10 cellular contexts compared by ENCODE assay signal in the genomic region with DNA sequence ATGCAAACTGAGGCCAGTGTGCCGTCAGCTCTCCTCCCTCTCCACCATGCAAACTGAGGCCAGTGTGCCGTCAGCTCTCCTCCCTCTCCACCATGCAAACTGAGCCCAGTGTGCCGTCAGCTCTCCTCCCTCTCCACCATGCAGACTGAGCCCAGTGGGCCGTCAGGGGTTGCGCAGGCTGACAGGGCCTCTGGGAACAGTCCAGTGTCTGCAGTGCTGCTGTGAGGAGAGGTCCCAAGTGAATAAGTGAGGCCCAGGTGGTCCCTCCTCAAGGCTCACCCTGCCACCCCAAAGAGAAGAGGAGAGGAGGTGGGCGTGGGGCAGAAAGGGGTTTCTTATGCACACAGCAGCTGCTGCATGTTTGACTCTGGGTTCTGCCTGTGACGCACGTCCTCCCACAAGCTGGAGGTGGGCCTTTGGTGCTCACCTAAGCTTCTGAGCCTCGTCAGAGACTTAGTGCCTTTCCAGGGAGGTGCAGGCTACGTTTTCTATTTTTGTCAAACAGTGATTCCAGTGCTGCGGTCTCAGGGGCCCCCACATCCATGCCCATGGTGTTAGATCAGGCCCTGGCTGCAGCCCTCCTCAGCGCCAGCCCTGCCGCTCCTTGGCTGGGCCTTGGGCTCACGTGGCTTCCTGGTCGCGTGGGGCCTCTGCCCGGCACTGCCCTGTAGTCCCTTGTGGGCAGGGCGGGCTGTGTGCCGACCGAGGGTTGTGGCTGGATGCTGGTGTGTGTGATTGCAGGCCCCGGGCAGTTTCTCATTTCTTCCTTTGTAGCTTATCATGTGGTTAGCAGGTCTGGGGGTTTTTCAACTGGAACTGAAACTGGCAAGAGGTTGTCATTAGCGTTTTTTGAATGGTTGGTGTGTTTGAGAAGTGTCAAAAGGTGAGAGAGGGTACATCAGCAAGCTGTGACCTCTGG. TPM values are rescaled to one million over a fixed set of nuclear protein-coding genes. Genes with fewer than 3 reads are reported as not detected.
DNase-seq lines count a peak whose midpoint lies in the region; ATAC-seq and TF ChIP-seq lines count a peak whose summit lies in the region.
"Had no signal": no experiment of that assay in that cellular context is flagged by ENCODE, and none has a peak within 500 bp of the region (broad histone marks: within the 10 kb centered on the region; RNA-seq: fewer than 3 reads in every experiment).

No MANE protein-coding gene starts in this region.

- peak; percentile 63 to 75 for ATAC-seq in activated CD4-positive, CD25-positive, alpha-beta regulatory T cell treated with anti-CD3 and anti-CD28 coated beads, Interleukin-2, amount 50 U/mL, for 24 hours
- peak; percentile 75 for ATAC-seq in HG02870 (IDR thresholded peaks at IDR 0.05; ENCODE audit: unreplicated experiment)
- ATAC-seq: A549 had no signal

- peaks cover 84% of the 10 kb centered on the region for H4K20me1 ChIP-seq in smooth muscle cell (ENCODE audit: low read depth)

- no peak overlapping the region for H3K27ac ChIP-seq in smooth muscle cell (ENCODE audit: low read depth)
- H3K27ac ChIP-seq: A549 had no signal

- WGBS in smooth muscle cell (ENCODE audit: low lambda C conversion rate): 91% methylated on average over 22 of the region's 22 CpGs

- no peaks in the 10 kb centered on the region for H3K9me3 ChIP-seq in smooth muscle cell (replicated peaks; ENCODE audit: low read depth)
- H3K9me3 ChIP-seq: A549 had no signal

- H3F3A ChIP-seq in smooth muscle cell (ENCODE audit: low read depth): no peaks in the 10 kb centered on the region

- DNase-seq in activated CD4-positive, CD25-positive, alpha-beta regulatory T cell treated with anti-CD3 and anti-CD28 coated beads, Interleukin-2, amount 50 U/mL, for 72 hours: no peak
- DNase-seq in OCI-M1 (lab: John Stamatoyannopoulos, UW): peak; percentile 54
- DNase-seq in medulla oblongata (ENCODE audit: extremely low spot score): peak; percentile 85
- no peak for DNase-seq in smooth muscle cell (lab: John Stamatoyannopoulos, UW; ENCODE audit: unreplicated experiment)
- no peak for DNase-seq in AG08396 (ENCODE audit: low spot score)
- DNase-seq in DMS114 treated with DMSO at 0.1 percent for 48 hours (lab: John Stamatoyannopoulos, UW; ENCODE audit: unreplicated experiment): no peak

- no peaks in the 10 kb centered on the region for H3K27me3 ChIP-seq in smooth muscle cell (ENCODE audit: low read depth)

- no peak overlapping the region for H2AFZ ChIP-seq in smooth muscle cell (ENCODE audit: low read depth)

- H3K4me2 ChIP-seq in smooth muscle cell: no peak overlapping the region
- H3K4me2 ChIP-seq: A549 had no signal

- H3K4me3 ChIP-seq in smooth muscle cell: no peak overlapping the region
- H3K4me3 ChIP-seq: A549 had no signal

- no peaks in the 10 kb centered on the region for H3K36me3 ChIP-seq in smooth muscle cell (ENCODE audit: low read depth)

- H3K79me2 ChIP-seq in smooth muscle cell (ENCODE audit: low read depth): peaks cover 12% of the 10 kb centered on the region

- TF ChIP-seq CTCF in smooth muscle cell (IDR thresholded peaks at IDR 0.05; ENCODE audit: borderline replicate concordance, insufficient read depth, poor library complexity, severe bottlenecking): no peak

- no peaks in the 10 kb centered on the region for H3K4me1 ChIP-seq in smooth muscle cell (ENCODE audit: low read depth)

- no peak overlapping the region for H3K9ac ChIP-seq in smooth muscle cell (ENCODE audit: low read depth)

RNA-seq across cellular contexts. Expression of a gene that starts 7.1 kb away (rescaled TPM):
- total RNA-seq in smooth muscle cell: 5.9 and 7.4 TPM in 2 replicates
- 10.5 and 13.6 TPM in 2 replicates for polyA plus RNA-seq in smooth muscle cell

RNA-seq across cellular contexts. Expression of a gene that starts 42.8 kb away (rescaled TPM):
- 6.7 and 6.8 TPM in 2 replicates for total RNA-seq in smooth muscle cell
- polyA plus RNA-seq in smooth muscle cell: 17.2 and 20.1 TPM in 2 replicates
- total RNA-seq: T-helper 2 cell treated with Interferon-gamma antibody and Interleukin-4, amounts not matched to agents 100 ng/mL and 5 ng/mL, for 36 hours had no signal

Comparison
In these comparisons a context has a peak if more than half of its experiments do, and no peak if none do; other contexts are left out.
1. DNase-seq: peak in OCI-M1 (single experiment) and medulla oblongata (single experiment); none in activated CD4-positive, CD25-positive, alpha-beta regulatory T cell treated with anti-CD3 and anti-CD28 coated beads, Interleukin-2, amount 50 U/mL, for 72 hours (single experiment), smooth muscle cell (single experiment), AG08396 (single experiment) and DMS114 treated with DMSO at 0.1 percent for 48 hours (single experiment).